8 cellular contexts compared by ENCODE assay signal in the genomic region with DNA sequence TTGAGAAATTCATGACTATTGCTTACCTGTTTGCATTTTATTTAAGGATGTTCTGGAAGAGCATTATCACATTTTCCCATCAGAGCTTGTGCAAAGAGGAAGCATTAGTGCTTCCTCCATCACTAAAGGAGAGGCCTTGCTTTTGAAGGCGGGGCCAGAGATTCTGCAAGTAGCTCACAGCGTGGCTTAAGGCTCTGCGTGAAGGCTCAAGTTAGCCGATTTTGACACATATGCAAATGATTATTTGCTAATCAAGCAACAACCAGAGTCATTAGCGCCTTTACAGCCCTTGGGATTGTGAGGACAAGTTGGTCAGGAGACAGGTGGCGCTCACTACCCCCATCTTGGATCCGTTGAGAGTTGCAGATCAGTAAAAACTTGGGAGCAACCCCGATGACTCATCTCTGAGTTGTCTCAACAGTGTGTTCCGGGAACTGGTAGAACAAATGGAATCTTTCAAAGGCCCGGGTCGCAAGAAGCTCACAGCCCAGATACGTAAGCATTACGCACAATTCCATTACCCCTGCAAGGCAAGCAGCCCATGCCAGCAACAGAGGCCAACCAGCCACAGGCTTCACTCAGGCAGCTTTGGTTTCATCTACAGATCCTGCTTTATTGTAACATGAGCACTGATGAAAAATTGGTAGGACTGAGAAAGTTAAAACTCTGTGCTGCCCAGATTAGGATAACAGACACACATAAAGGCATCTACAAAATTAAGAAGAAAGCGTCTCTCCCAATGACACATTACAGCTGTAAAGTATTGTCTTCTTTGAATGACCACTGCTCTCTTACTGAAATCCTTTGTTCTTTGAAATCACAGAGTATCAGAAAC. TPM values are rescaled to one million over a fixed set of nuclear protein-coding genes. Genes with fewer than 3 reads are reported as not detected.
DNase-seq lines count a peak whose midpoint lies in the region; ATAC-seq and TF ChIP-seq lines count a peak whose summit lies in the region.

No MANE protein-coding gene starts in this region.

- no peak overlapping the region for H2BK15ac ChIP-seq in H9 (ENCODE audit: low read depth, low read length)

- no peak overlapping the region for H3K4me3 Mint-ChIP-seq in H9
- no peak overlapping the region for H3K4me3 Mint-ChIP-seq in WTC11

- H2BK120ac ChIP-seq in H9 (ENCODE audit: low read depth, low read length, poor library complexity, severe bottlenecking): no peak overlapping the region

- no peaks in the 10 kb centered on the region for H3K79me1 ChIP-seq in H9 (ENCODE audit: insufficient read depth, low read depth, low read length, poor library complexity, severe bottlenecking)

- H3K14ac ChIP-seq in H9 (ENCODE audit: insufficient read depth, low read length): peak overlapping the region; percentile 18; the same call in 1 of the 2 replicates

- H2AFZ ChIP-seq in H9 (ENCODE audit: low read length) (no peak overlapping the region), parathyroid adenoma (peak overlapping the region; percentile 23)

- POLR2A ChIA-PET in WTC11 (lab: Charles Lee): interaction anchor here (0.6 kb wide), 1 partner anchor 66 kb away, joined by 3 read pairs; no protein-coding TSS in a partner anchor

- H3K36me3 ChIP-seq in cardiac muscle cell (no peaks in the 10 kb centered on the region), parathyroid adenoma (ENCODE audit: control insufficient read depth, insufficient read depth, low read length) (no peaks in the 10 kb centered on the region)

- no peaks in the 10 kb centered on the region for H3K79me2 ChIP-seq in H9 (ENCODE audit: insufficient read depth, low read length)
- H3K79me2 ChIP-seq in parathyroid adenoma: no peaks in the 10 kb centered on the region

- H3K27ac Mint-ChIP-seq in H9 (peak overlapping the region; percentile 85 to 95 (median 94); a peak in 5 of 7 replicates), WTC11 (peak overlapping the region; percentile 89)

- no peak overlapping the region for H2BK20ac ChIP-seq in H9 (ENCODE audit: low read depth, low read length, poor library complexity, severe bottlenecking)

- no peaks in the 10 kb centered on the region for H3K36me3 Mint-ChIP-seq in H9 (ENCODE audit: insufficient read depth in 1 of 3, low read depth in 3 of 3)
- H3K36me3 Mint-ChIP-seq in WTC11: no peaks in the 10 kb centered on the region

- H2BK12ac ChIP-seq in H9 (ENCODE audit: insufficient read length, low read depth, low read length): no peak overlapping the region

- H3K56ac ChIP-seq in H9 (ENCODE audit: insufficient read length, low read depth, low read length): no peak overlapping the region

- no peaks in the 10 kb centered on the region for H3K23me2 ChIP-seq in H9 (ENCODE audit: insufficient read length, low read depth, low read length, poor library complexity, severe bottlenecking)

- no peak overlapping the region for H4K8ac ChIP-seq in H9 (replicated peaks; ENCODE audit: insufficient read length, low read depth, low read length)

- no peaks in the 10 kb centered on the region; a peak in 1 of 5 replicates for H3K9me3 Mint-ChIP-seq in H9
- no peaks in the 10 kb centered on the region for H3K9me3 Mint-ChIP-seq in WTC11

- H3T11ph ChIP-seq in H9 (ENCODE audit: low read length): no peak overlapping the region

- CTCF ChIA-PET in WTC11 (lab: Charles Lee): interaction anchor here (0.6 to 3.5 kb wide), 11 partner anchors 12 to 574 kb away, joined by 3 to 23 read pairs (median 4); no protein-coding TSS in a partner anchor

- H3K18ac ChIP-seq in H9 (ENCODE audit: insufficient read length, low read depth, low read length): peak overlapping the region; percentile 54

- no peak overlapping the region for H3K9ac ChIP-seq in H9 (ENCODE audit: extremely low read depth, insufficient read length, low read length)
- H3K9ac ChIP-seq in parathyroid adenoma: no peak overlapping the region

- H4K5ac ChIP-seq in H9 (ENCODE audit: insufficient read length, low read depth, low read length): no peak overlapping the region

- H3K27ac ChIP-seq in H9 (ENCODE audit: insufficient read length, low read depth, low read length): peak overlapping the region; percentile 36
- no peak overlapping the region for H3K27ac ChIP-seq in cardiac muscle cell
- H3K27ac ChIP-seq in parathyroid adenoma: peak overlapping the region; percentile 29

- no peaks in the 10 kb centered on the region for H4K20me1 ChIP-seq in H9 (ENCODE audit: control insufficient read depth, insufficient read depth, insufficient read length)

- H4K91ac ChIP-seq in H9 (ENCODE audit: insufficient read length, low read depth, low read length): no peak overlapping the region

- H3K9me3 ChIP-seq in H9 (ENCODE audit: control insufficient read depth, low read depth, low read length) (no peaks in the 10 kb centered on the region), cardiac muscle cell (ENCODE audit: low read depth) (no peaks in the 10 kb centered on the region), parathyroid adenoma (ENCODE audit: control insufficient read depth, low read length) (no peaks in the 10 kb centered on the region)

- H2AK5ac ChIP-seq in H9 (ENCODE audit: insufficient read length, low read length): no peak overlapping the region

- ATAC-seq in WTC11 (peak; percentile 92), GM21447 (IDR thresholded peaks at IDR 0.05; ENCODE audit: unreplicated experiment) (no peak), GM21423 (IDR thresholded peaks at IDR 0.05; ENCODE audit: unreplicated experiment) (no peak), GM21825 (IDR thresholded peaks at IDR 0.05; ENCODE audit: unreplicated experiment) (no peak)

- H3K4me1 ChIP-seq in H9 (ENCODE audit: insufficient read depth, low read length) (no peaks in the 10 kb centered on the region; the same call in 1 of the 2 replicates), cardiac muscle cell (ENCODE audit: low read depth) (peaks cover 4% of the 10 kb centered on the region), parathyroid adenoma (peaks cover 7% of the 10 kb centered on the region)

- no peak overlapping the region for H3K4ac ChIP-seq in H9 (ENCODE audit: low read depth, low read length)

- no peak overlapping the region for H3K4me3 ChIP-seq in cardiac muscle cell
- no peak overlapping the region for H3K4me3 ChIP-seq in parathyroid adenoma (ENCODE audit: low read depth, low read length)

- H3K27me3 Mint-ChIP-seq in H9 (ENCODE audit: low read depth) (no peaks in the 10 kb centered on the region), WTC11 (ENCODE audit: low read depth) (no peaks in the 10 kb centered on the region)

- H3K27me3 ChIP-seq in H9 (ENCODE audit: insufficient read depth, low read length) (no peaks in the 10 kb centered on the region), cardiac muscle cell (no peaks in the 10 kb centered on the region), parathyroid adenoma (ENCODE audit: control insufficient read depth, insufficient read depth, low read length) (no peaks in the 10 kb centered on the region)

- peak; percentile 86 for DNase-seq in H9
- peak; percentile 45 for DNase-seq in WTC11 (ENCODE audit: low spot score)
- DNase-seq in cardiac muscle cell (ENCODE audit: low read depth in 1 of 2, low spot score in 1 of 2): peak in 1 of 2 donors; percentile 99
- DNase-seq in activated T-cell treated with anti-CD3 and anti-CD28 coated beads, Interleukin-2, amount 50 U/mL, for 48 hours: no peak

- no peak overlapping the region for H2BK5ac ChIP-seq in H9 (ENCODE audit: insufficient read length, low read length)

- peaks cover 14 to 16% of the 10 kb centered on the region in 2 experiments for H3K4me1 Mint-ChIP-seq in H9
- peaks cover 16% of the 10 kb centered on the region for H3K4me1 Mint-ChIP-seq in WTC11

- H3K23ac ChIP-seq in H9 (ENCODE audit: insufficient read length, low read depth, low read length): no peak overlapping the region

- no CpG with 5 or more reads among the region's 14 CpGs for WGBS in H9 (ENCODE audit: extremely low coverage, insufficient read length, low lambda C conversion rate)

- no peak overlapping the region for H3K4me2 ChIP-seq in H9 (ENCODE audit: insufficient read depth, insufficient read length, low read length)
- no peak overlapping the region for H3K4me2 ChIP-seq in parathyroid adenoma (ENCODE audit: low read length)

- peak; percentile 40; the same call in 2 of the 3 replicates for TF ChIP-seq CTCF in H9 (conservative IDR thresholded peaks at IDR 0.05)
- TF ChIP-seq CTCF in WTC11 (IDR thresholded peaks at IDR 0.05): no peak
- peak; percentile 37 for TF ChIP-seq CTCF in cardiac muscle cell (IDR thresholded peaks at IDR 0.05; ENCODE audit: low read depth, low read length)
- TF ChIP-seq CTCF in parathyroid adenoma (IDR thresholded peaks at IDR 0.05): no peak

TF ChIP-seq in WTC11, 78 proteins besides CTCF, POLR2A, EP300 and RAD21:
- TF ChIP-seq ESRRA (CRISPR knock-in tag; IDR thresholded peaks at IDR 0.05; ENCODE audit: borderline replicate concordance) (no peak), GABPB1 (CRISPR knock-in tag; IDR thresholded peaks at IDR 0.05) (peak; percentile 83; the same call in 1 of the 2 replicates), CREB1 (CRISPR knock-in tag; IDR thresholded peaks at IDR 0.05) (no peak), KAT7 (CRISPR knock-in tag; IDR thresholded peaks at IDR 0.05; ENCODE audit: borderline replicate concordance) (no peak)

RNA-seq across cellular contexts. Expression of a gene that starts 34.9 kb away (rescaled TPM):
- total RNA-seq in H9 (2021): 22.4 and 23.3 TPM in 2 replicates
- total RNA-seq in WTC11 (2021): 21.7 to 24.5 TPM (median 22.5 TPM) in 3 replicates
- 12.5 and 17.2 TPM in 2 replicates for total RNA-seq in cardiac muscle cell
- 38.0 and 40.1 TPM in 2 replicates for polyA plus RNA-seq in cardiac muscle cell

RNA-seq across cellular contexts. Expression of a gene that starts 42.6 kb away (rescaled TPM):
- total RNA-seq in H9 (2021) (34.8 and 35.0 TPM in 2 replicates), WTC11 (2021) (24.4 to 25.4 TPM (median 24.9 TPM) in 3 replicates), cardiac muscle cell (42.3 and 42.4 TPM in 2 replicates)
- polyA plus RNA-seq in cardiac muscle cell: 53.2 and 72.3 TPM in 2 replicates

Comparison
In these comparisons a context has a peak if more than half of its experiments do, and no peak if none do; other contexts are left out.
1. DNase-seq: peak in H9 (single experiment) and WTC11 (single experiment); none in activated T-cell treated with anti-CD3 and anti-CD28 coated beads, Interleukin-2, amount 50 U/mL, for 48 hours (0 of 2).
2. CTCF ChIP-seq: peak in H9 (single experiment) and cardiac muscle cell (single experiment); none in WTC11 (single experiment) and parathyroid adenoma (single experiment).